Comparison of ENCODE assay signal across 13 cellular contexts in the genomic region with DNA sequence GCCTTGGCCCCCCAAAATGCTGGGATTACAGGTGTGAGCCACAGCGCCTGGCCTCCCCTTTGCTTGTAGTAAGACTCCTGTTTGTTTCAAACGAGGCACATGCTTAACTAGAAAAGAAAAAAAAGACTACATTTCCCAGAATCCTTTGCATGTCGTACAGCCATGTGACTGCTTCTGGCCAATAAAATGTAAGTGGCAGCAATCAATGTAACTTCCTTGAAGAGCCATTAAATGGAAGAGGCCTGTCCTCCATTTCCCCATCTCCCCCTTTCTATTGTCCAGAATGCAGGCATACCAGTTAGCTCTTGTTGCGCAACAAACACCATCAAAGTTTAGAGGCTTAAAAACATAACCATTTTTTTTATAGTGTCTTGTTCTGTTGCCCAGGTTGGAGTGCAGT. TPM values are rescaled to one million over a fixed set of nuclear protein-coding genes. Genes with fewer than 3 reads are reported as not detected.
A peak's percentile ranks its signal among the peaks of the same experiment; 100 is the strongest.
DNase-seq lines count a peak whose midpoint lies in the region; ATAC-seq and TF ChIP-seq lines count a peak whose summit lies in the region.
"Had no signal": no experiment of that assay in that cellular context is flagged by ENCODE, and none has a peak within 500 bp of the region (broad histone marks: within the 10 kb centered on the region; RNA-seq: fewer than 3 reads in every experiment).

No MANE protein-coding gene starts in this region.

- H3K4me3 ChIP-seq in cardiac fibroblast (replicated peaks in 1 of 2; ENCODE audit: low read depth in 2 of 2, low read length in 2 of 2), result no peak overlapping the region
- H3K4me3 ChIP-seq: thoracic aorta had no signal

- TF ChIP-seq CTCF in GM10266 (IDR thresholded peaks at IDR 0.05; ENCODE audit: control insufficient read depth, insufficient read depth, low read depth, missing control alignments), result no peak
- TF ChIP-seq CTCF in cardiac fibroblast (IDR thresholded peaks at IDR 0.05; ENCODE audit: low read depth, low read length), result no peak

- no peak for TF ChIP-seq POLR2A in GM18505 (IDR thresholded peaks at IDR 0.05; ENCODE audit: borderline replicate concordance, extremely low read depth, insufficient read depth, insufficient read length)

- ATAC-seq in GM18505 (IDR thresholded peaks at IDR 0.05; ENCODE audit: unreplicated experiment), result no peak

- DNase-seq in A172 (ENCODE audit: low spot score) (peak; percentile 63), GM10266 (ENCODE audit: extremely low spot score) (peak; percentile 29), NCI-H2171 treated with DMSO at 0.1 percent for 48 hours (lab: John Stamatoyannopoulos, UW) (peak; percentile 71), cardiac fibroblast (ENCODE audit: low read depth in 2 of 2) (peak; percentile 28 to 48), GOT3 (lab: John Stamatoyannopoulos, UW) (no peak), AG20443 (ENCODE audit: low spot score) (no peak)
- DNase-seq in stimulated activated CD4-positive, alpha-beta T cell treated with anti-CD3 and anti-CD28 coated beads, Interleukin-4, amount 100 ng/mL, for 4 hours, result no peak
- DNase-seq: stimulated activated CD4-positive, alpha-beta T cell treated with anti-CD3 and anti-CD28 coated beads, Interleukin-4, amount 100 ng/mL, for 1 hour had no signal

RNA-seq across cellular contexts. Expression of gene GPR32, which starts 10.4 kb away (rescaled TPM):
- total RNA-seq in A172 (2014; rRNA removed; shearing (Covaris generic)), result not detected in 2 replicates
- total RNA-seq: CD4-positive, alpha-beta memory T cell; NCI-H460; omental fat pad; thoracic aorta had no signal

RNA-seq across cellular contexts. Expression of gene ACP4, which starts 30.3 kb away (rescaled TPM):
- total RNA-seq in A172 (2014; rRNA removed; shearing (Covaris generic)), result not detected in 2 replicates
- total RNA-seq: CD4-positive, alpha-beta memory T cell; NCI-H460; omental fat pad; thoracic aorta had no signal

RNA-seq across cellular contexts. Expression of gene CLEC11A, which starts 36.7 kb away (rescaled TPM):
- total RNA-seq in A172 (2014; rRNA removed; shearing (Covaris generic)), result 4.8 and 7.9 TPM in 2 replicates

RNA-seq across cellular contexts. Expression of gene SHANK1, which starts 40.3 kb away (rescaled TPM):
- total RNA-seq in A172 (2014; rRNA removed; shearing (Covaris generic)), result 0.40 and 0.48 TPM in 2 replicates
- total RNA-seq: CD4-positive, alpha-beta memory T cell had no signal

Comparison
In these comparisons a context has a peak if more than half of its experiments do, and no peak if none do; other contexts are left out.
1. DNase-seq: peak in A172 (single experiment), GM10266 (single experiment), NCI-H2171 treated with DMSO at 0.1 percent for 48 hours (single experiment) and cardiac fibroblast (2 of 2); none in stimulated activated CD4-positive, alpha-beta T cell treated with anti-CD3 and anti-CD28 coated beads, Interleukin-4, amount 100 ng/mL, for 4 hours (0 of 2), GOT3 (single experiment) and AG20443 (single experiment).